In the genomic region with DNA sequence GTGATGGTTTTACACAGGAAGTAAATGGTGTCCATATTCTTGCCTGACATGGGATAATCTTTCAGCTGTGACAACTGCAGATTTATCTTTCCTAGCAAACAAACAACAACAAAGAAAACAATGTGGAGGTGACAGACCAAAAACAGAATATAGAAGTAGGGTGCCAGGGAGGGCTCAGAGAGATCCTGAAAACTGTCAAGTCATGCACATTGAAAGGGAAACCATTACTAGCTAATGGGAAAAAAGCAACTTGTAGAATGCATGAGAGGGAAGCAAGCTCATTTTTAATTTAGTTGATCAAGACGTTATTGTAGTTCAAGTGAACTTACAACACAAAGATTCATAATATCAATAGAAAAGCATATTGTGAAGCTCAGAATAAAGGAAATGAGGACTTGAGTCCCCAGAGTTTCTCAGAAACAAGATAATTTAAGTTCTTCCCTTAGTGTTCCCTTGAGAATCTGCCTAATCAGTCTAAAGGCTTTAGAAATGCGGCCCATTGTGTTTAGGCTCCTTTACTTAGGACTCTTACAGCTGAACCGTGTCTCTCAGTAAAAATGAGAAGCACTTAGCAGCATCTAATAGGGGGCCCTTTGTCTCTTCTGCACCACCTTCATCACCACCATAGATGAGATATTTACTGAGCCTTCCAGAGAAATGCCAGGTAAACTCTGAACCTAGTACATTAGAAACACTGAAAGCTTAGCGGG, we compare ENCODE assay signal across 1 cellular context.
TF ChIP-seq lines count a peak whose summit lies in the region.

No MANE protein-coding gene starts in this region.

TF ChIP-seq in IMR-90, 13 proteins besides CTCF, POLR2A, EP300 and RAD21 (continued from another document):
- TF ChIP-seq, protein P1, sequence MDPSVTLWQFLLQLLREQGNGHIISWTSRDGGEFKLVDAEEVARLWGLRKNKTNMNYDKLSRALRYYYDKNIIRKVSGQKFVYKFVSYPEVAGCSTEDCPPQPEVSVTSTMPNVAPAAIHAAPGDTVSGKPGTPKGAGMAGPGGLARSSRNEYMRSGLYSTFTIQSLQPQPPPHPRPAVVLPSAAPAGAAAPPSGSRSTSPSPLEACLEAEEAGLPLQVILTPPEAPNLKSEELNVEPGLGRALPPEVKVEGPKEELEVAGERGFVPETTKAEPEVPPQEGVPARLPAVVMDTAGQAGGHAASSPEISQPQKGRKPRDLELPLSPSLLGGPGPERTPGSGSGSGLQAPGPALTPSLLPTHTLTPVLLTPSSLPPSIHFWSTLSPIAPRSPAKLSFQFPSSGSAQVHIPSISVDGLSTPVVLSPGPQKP (IDR thresholded peaks at IDR 0.05; ENCODE audit: borderline replicate concordance, low read depth, low read length): no peak
- TF ChIP-seq, protein P2, sequence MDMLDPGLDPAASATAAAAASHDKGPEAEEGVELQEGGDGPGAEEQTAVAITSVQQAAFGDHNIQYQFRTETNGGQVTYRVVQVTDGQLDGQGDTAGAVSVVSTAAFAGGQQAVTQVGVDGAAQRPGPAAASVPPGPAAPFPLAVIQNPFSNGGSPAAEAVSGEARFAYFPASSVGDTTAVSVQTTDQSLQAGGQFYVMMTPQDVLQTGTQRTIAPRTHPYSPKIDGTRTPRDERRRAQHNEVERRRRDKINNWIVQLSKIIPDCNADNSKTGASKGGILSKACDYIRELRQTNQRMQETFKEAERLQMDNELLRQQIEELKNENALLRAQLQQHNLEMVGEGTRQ (IDR thresholded peaks at IDR 0.05; ENCODE audit: low read depth, low read length): no peak
- no peak for TF ChIP-seq RFX5 (IDR thresholded peaks at IDR 0.05; ENCODE audit: low read depth, low read length)
